Comparison of ENCODE assay signal across 12 cellular contexts in genomic region chr4:151997461-151997860, GRCh38.
A peak's percentile ranks its signal among the peaks of the same experiment; 100 is the strongest.
DNase-seq lines count a peak whose midpoint lies in the region; ATAC-seq lines count a peak whose summit lies in the region.
"Had no signal": no experiment of that assay in that cellular context is flagged by ENCODE, and none has a peak within 500 bp of the region (broad histone marks: within the 10 kb centered on the region; RNA-seq: fewer than 3 reads in every experiment).

No MANE protein-coding gene starts in this region.

- no peaks in the 10 kb centered on the region for H3K27me3 Mint-ChIP-seq in activated CD4-positive, alpha-beta T cell treated with anti-CD3 and anti-CD28 coated beads for 36 hours
- no peaks in the 10 kb centered on the region for H3K27me3 Mint-ChIP-seq in stimulated activated naive CD8-positive, alpha-beta T cell treated with anti-CD3 and anti-CD28 coated beads, Interleukin-15, amount 100 ng/mL, for 72 hours
- H3K27me3 Mint-ChIP-seq: CD4-positive, alpha-beta T cell had no signal

- no peak overlapping the region for H3K27ac Mint-ChIP-seq in activated CD4-positive, alpha-beta T cell treated with anti-CD3 and anti-CD28 coated beads for 36 hours
- peak overlapping the region in 1 of 2 donors; percentile 24 for H3K27ac Mint-ChIP-seq in stimulated activated naive CD8-positive, alpha-beta T cell treated with anti-CD3 and anti-CD28 coated beads, Interleukin-15, amount 100 ng/mL, for 72 hours
- H3K27ac Mint-ChIP-seq: CD4-positive, alpha-beta T cell had no signal

- no peak overlapping the region for H3K4me3 Mint-ChIP-seq in activated CD4-positive, alpha-beta T cell treated with anti-CD3 and anti-CD28 coated beads for 36 hours
- H3K4me3 Mint-ChIP-seq in stimulated activated naive CD8-positive, alpha-beta T cell treated with anti-CD3 and anti-CD28 coated beads, Interleukin-15, amount 100 ng/mL, for 72 hours, result no peak overlapping the region
- H3K4me3 Mint-ChIP-seq: CD4-positive, alpha-beta T cell; H9 had no signal

- peaks cover 2% of the 10 kb centered on the region for H3K9me3 Mint-ChIP-seq in activated CD4-positive, alpha-beta T cell treated with anti-CD3 and anti-CD28 coated beads for 36 hours (ENCODE audit: low read depth)
- H3K9me3 Mint-ChIP-seq in stimulated activated naive CD8-positive, alpha-beta T cell treated with anti-CD3 and anti-CD28 coated beads, Interleukin-15, amount 100 ng/mL, for 72 hours, result peaks cover 0 to 7% of the 10 kb centered on the region in 2 donors

- CTCF ChIA-PET in activated CD4-positive, alpha-beta T cell treated with anti-CD3 and anti-CD28 coated beads for 36 hours (lab: Charles Lee), result no interaction called here

- POLR2A ChIA-PET in activated CD4-positive, alpha-beta T cell treated with anti-CD3 and anti-CD28 coated beads for 36 hours (lab: Charles Lee), result no interaction called here

- DNase-seq in activated CD4-positive, alpha-beta T cell treated with anti-CD3 and anti-CD28 coated beads for 36 hours, result no peak
- no peak for DNase-seq in activated CD4-positive, alpha-beta T cell treated with anti-CD3 and anti-CD28 coated beads, Interleukin-2, amount 50 U/mL, for 1 hour
- DNase-seq in stimulated activated naive CD8-positive, alpha-beta T cell treated with anti-CD3 and anti-CD28 coated beads, Interleukin-15, amount 100 ng/mL, for 72 hours, result no peak
- no peak for DNase-seq in stimulated activated naive CD8-positive, alpha-beta T cell treated with anti-CD3 and anti-CD28 coated beads, Interleukin-15, Interleukin-2, amounts not matched to agents 100 U/mL and 50 U/mL, for 24 hours
- DNase-seq in putamen (ENCODE audit: low spot score) (peak; percentile 52), ureter (ENCODE audit: low spot score) (no peak), NCI-H2196 (lab: John Stamatoyannopoulos, UW; ENCODE audit: unreplicated experiment) (no peak)
- DNase-seq: AML-193; Caco-2; CD4-positive, alpha-beta T cell; H9 had no signal

- peak; percentile 44 for ATAC-seq in activated CD4-positive, alpha-beta T cell treated with anti-CD3 and anti-CD28 coated beads for 36 hours
- peak; percentile 53 for ATAC-seq in stimulated activated naive CD8-positive, alpha-beta T cell treated with anti-CD3 and anti-CD28 coated beads, Interleukin-15, amount 100 ng/mL, for 72 hours
- ATAC-seq in stimulated activated naive CD8-positive, alpha-beta T cell treated with anti-CD3 and anti-CD28 coated beads, Interleukin-15, Interleukin-2, amounts not matched to agents 100 U/mL and 50 U/mL, for 24 hours, result no peak
- ATAC-seq: A549 had no signal

- intact Hi-C loops in activated CD4-positive, alpha-beta T cell treated with anti-CD3 and anti-CD28 coated beads for 36 hours (cut with DNase I, micrococcal nuclease), result no loop called here

- no peaks in the 10 kb centered on the region for H3K36me3 Mint-ChIP-seq in activated CD4-positive, alpha-beta T cell treated with anti-CD3 and anti-CD28 coated beads for 36 hours (ENCODE audit: low read depth)

- peaks cover 24% of the 10 kb centered on the region for H3K4me1 Mint-ChIP-seq in activated CD4-positive, alpha-beta T cell treated with anti-CD3 and anti-CD28 coated beads for 36 hours
- H3K4me1 Mint-ChIP-seq in stimulated activated naive CD8-positive, alpha-beta T cell treated with anti-CD3 and anti-CD28 coated beads, Interleukin-15, amount 100 ng/mL, for 72 hours, result peaks cover 36% of the 10 kb centered on the region
